26 cellular contexts compared by ENCODE assay signal in the genomic region with DNA sequence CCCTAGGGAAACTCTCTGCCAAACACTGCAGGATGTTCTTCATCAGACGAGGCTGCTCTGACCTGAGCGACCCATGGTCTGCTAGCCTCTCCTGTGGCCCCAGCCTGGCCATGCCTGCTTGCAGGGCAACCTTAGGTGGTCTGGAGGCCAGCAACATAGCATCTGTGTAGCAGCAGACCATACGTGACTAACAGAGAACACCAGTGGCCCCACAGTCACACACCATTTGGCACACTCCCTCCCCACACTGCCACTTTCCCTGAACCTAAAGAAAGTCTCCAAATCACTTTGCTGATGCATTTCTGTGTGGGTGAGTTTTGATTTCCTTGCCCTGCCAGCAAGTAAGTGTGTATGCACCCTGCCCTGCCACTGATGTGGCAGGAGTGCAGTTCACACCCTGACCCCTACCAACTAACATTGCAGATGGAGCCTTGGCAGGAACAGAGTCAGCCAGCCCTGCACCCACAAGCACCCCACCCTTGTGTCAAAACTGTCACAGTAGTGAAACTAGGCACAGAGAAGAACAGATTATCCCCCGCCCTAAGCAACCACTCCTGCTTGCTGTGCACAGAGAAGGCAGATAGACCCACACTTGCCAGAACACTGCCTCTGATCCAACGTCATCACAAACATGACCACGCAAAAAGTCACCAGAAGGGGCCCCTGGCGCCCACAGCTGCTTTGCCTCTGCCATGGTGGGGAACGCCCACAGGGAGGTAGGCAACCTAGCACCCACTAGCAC.
"Had no signal": no experiment of that assay in that cellular context is flagged by ENCODE, and none has a peak within 500 bp of the region (broad histone marks: within the 10 kb centered on the region; RNA-seq: fewer than 3 reads in every experiment).

No MANE protein-coding gene starts in this region.

- H3K4me3 ChIP-seq: ovary, psoas muscle, right lobe of liver, sigmoid colon, stomach, thoracic aorta, thyroid gland, tibial nerve, upper lobe of left lung, vagina had no signal

- ATAC-seq: natural killer cell treated with Interleukin-12 subunit alpha and Interleukin-12 subunit beta and Interleukin-15 and Interleukin-18, amount 100 ng/mL, for 72 hours; psoas muscle; right cardiac atrium; right lobe of liver; stimulated activated effector memory CD8-positive, alpha-beta T cell treated with anti-CD3 and anti-CD28 coated beads, Interleukin-12 subunit alpha, Interleukin-12 subunit beta, amount 100 ng/mL, for 72 hours; stimulated activated naive B cell treated with anti-CD40 and anti-IgM and Interleukin-4, amounts not matched to agents 10 μg/mL and 1 μg/mL and 100 μg/mL, for 72 hours had no signal

- H3K9ac ChIP-seq: parathyroid adenoma had no signal

- DNase-seq: nephron progenitor cell; ovary; posterior cingulate gyrus; psoas muscle; right cardiac atrium; right lobe of liver; sigmoid colon; small intestine; stimulated activated CD4-positive, alpha-beta T cell treated with anti-CD3 and anti-CD28 coated beads, Interleukin-15, amount 100 ng/mL, for 24 hours; stimulated activated CD4-positive, alpha-beta T cell treated with anti-CD3 and anti-CD28 coated beads, Interleukin-2, amount 100 ng/mL, for 24 hours; stimulated activated CD4-positive, alpha-beta T cell treated with anti-CD3 and anti-CD28 coated beads, Interleukin-2, amount 100 ng/mL, for 48 hours; stimulated activated CD4-positive, alpha-beta T cell treated with anti-CD3 and anti-CD28 coated beads, Interleukin-4, amount 100 ng/mL, for 24 hours; stimulated activated naive B cell treated with anti-CD40 and anti-IgM and Interleukin-4, amounts not matched to agents 10 μg/mL and 1 μg/mL and 100 μg/mL, for 72 hours; stimulated activated naive CD4-positive, alpha-beta T cell treated with Interleukin-2 at 50 U/mL for 16 hours; stomach; thyroid gland; trophoblast cell; upper lobe of left lung had no signal

- H3K4me1 ChIP-seq: parathyroid adenoma, psoas muscle, right lobe of liver, sigmoid colon, stomach, thyroid gland, tibial nerve, upper lobe of left lung, vagina had no signal

- H3K27me3 ChIP-seq: neutrophil, ovary, sigmoid colon, stomach, thyroid gland, upper lobe of left lung, vagina had no signal

- H3K9me3 ChIP-seq: neutrophil, psoas muscle, right lobe of liver, sigmoid colon, thoracic aorta, thyroid gland, tibial nerve, vagina had no signal

- FAIRE-seq: small intestine, urothelium cell line had no signal

- H3K36me3 ChIP-seq: neutrophil, ovary, right lobe of liver, sigmoid colon, stomach, thoracic aorta, thyroid gland, tibial nerve, upper lobe of left lung, vagina had no signal

- H3K27ac ChIP-seq: neutrophil, ovary, parathyroid adenoma, psoas muscle, right lobe of liver, sigmoid colon, stomach, thoracic aorta, thyroid gland, tibial nerve, upper lobe of left lung, vagina had no signal

- H3K79me2 ChIP-seq: parathyroid adenoma had no signal

- H2AFZ ChIP-seq: parathyroid adenoma had no signal
